17 cellular contexts compared by ENCODE assay signal in genomic region chr21:45348591-45349327, GRCh38. TPM values are rescaled to one million over a fixed set of nuclear protein-coding genes. Genes with fewer than 3 reads are reported as not detected.
DNase-seq lines count a peak whose midpoint lies in the region; ATAC-seq and TF ChIP-seq lines count a peak whose summit lies in the region.
"Had no signal": no experiment of that assay in that cellular context is flagged by ENCODE, and none has a peak within 500 bp of the region (broad histone marks: within the 10 kb centered on the region; RNA-seq: fewer than 3 reads in every experiment).

No MANE protein-coding gene starts in this region.

- TF ChIP-seq CTCF in ascending aorta (IDR thresholded peaks at IDR 0.05) (no peak), upper lobe of right lung (IDR thresholded peaks at IDR 0.05) (no peak)

- 87% methylated on average over 18 of the region's 18 CpGs for WGBS in right cardiac atrium

- H3K4me1 ChIP-seq in ascending aorta = peaks cover 5 to 25% of the 10 kb centered on the region in 2 donors
- H3K4me1 ChIP-seq in right cardiac atrium (ENCODE audit: control insufficient read depth, insufficient read depth, low read length) = peaks cover 17% of the 10 kb centered on the region
- H3K4me1 ChIP-seq in upper lobe of right lung = peaks cover 13% of the 10 kb centered on the region

- H3K27me3 ChIP-seq in ascending aorta (no peaks in the 10 kb centered on the region), right cardiac atrium (ENCODE audit: control insufficient read depth, insufficient read depth) (no peaks in the 10 kb centered on the region), upper lobe of right lung (no peaks in the 10 kb centered on the region)

- H3K36me3 ChIP-seq in ascending aorta (no peaks in the 10 kb centered on the region), upper lobe of right lung (no peaks in the 10 kb centered on the region)
- H3K36me3 ChIP-seq: MG63 had no signal

- DNase-seq in ascending aorta (ENCODE audit: low spot score in 2 of 2) (no peak), right cardiac atrium (peak; percentile 11 to 55 (median 48)), retina (peak; percentile 24), upper lobe of right lung (no peak), NCI-H2081 treated with DMSO at 0.1 percent for 48 hours (lab: John Stamatoyannopoulos, UW) (no peak)
- DNase-seq: activated CD4-positive, alpha-beta T cell treated with anti-CD3 and anti-CD28 coated beads for 4 hours; activated effector memory CD4-positive, alpha-beta T cell treated with Interleukin-2 at 50 U/mL for 16 hours; amniotic stem cell; foreskin melanocyte; MG63; NCI-H446 treated with DMSO at 0.1 percent for 48 hours; SIG-M5; stimulated activated CD4-positive, alpha-beta T cell treated with anti-CD3 and anti-CD28 coated beads, Interleukin-15, amount 100 ng/mL, for 24 hours; stimulated activated naive CD4-positive, alpha-beta T cell; T-helper 9 cell had no signal

- peak in 1 of 2 donors; percentile 5 for ATAC-seq in right cardiac atrium
- no peak for ATAC-seq in upper lobe of right lung
- ATAC-seq in GM19467 (IDR thresholded peaks at IDR 0.05; ENCODE audit: unreplicated experiment) = no peak
- ATAC-seq in GM21529 (IDR thresholded peaks at IDR 0.05; ENCODE audit: unreplicated experiment) = no peak

- no peak overlapping the region for H3K4me3 ChIP-seq in ascending aorta
- no peak overlapping the region for H3K4me3 ChIP-seq in right cardiac atrium (ENCODE audit: low read length)
- no peak overlapping the region for H3K4me3 ChIP-seq in upper lobe of right lung
- H3K4me3 ChIP-seq: MG63 had no signal

- H3K9me3 ChIP-seq in ascending aorta (no peaks in the 10 kb centered on the region), right cardiac atrium (ENCODE audit: control insufficient read depth, low read length) (no peaks in the 10 kb centered on the region), upper lobe of right lung (no peaks in the 10 kb centered on the region)
- H3K9me3 ChIP-seq: MG63 had no signal

- H3K27ac ChIP-seq in ascending aorta = peak overlapping the region; percentile 70 to 74
- H3K27ac ChIP-seq in right cardiac atrium (ENCODE audit: low read length) = peak overlapping the region; percentile 21
- peak overlapping the region; percentile 42 for H3K27ac ChIP-seq in upper lobe of right lung

- intact Hi-C loops in ascending aorta (cut with DNase I) (loop anchor here (2.0 kb wide), 1 partner anchor 26 kb away; no protein-coding TSS in a partner anchor), right cardiac atrium (cut with DNase I) (no loop called here), upper lobe of right lung (cut with DNase I) (no loop called here)

RNA-seq across cellular contexts. Expression of gene COL18A1, which starts 56.2 kb away (rescaled TPM):
- total RNA-seq in ascending aorta (699 TPM), right cardiac atrium (100 to 1,000 TPM in 1 of 4 donors, 10 to 100 TPM in 3; 63.5 to 134 (median 84.6) TPM), upper lobe of right lung (60.4 TPM)
- 52.3 TPM for polyA plus RNA-seq in right cardiac atrium

Comparison
In these comparisons a context has a peak if more than half of its experiments do, and no peak if none do; other contexts are left out.
1. DNase-seq: peak in right cardiac atrium (3 of 3) and retina (single experiment); none in ascending aorta (0 of 2), upper lobe of right lung (single experiment) and NCI-H2081 treated with DMSO at 0.1 percent for 48 hours (single experiment).
2. H3K27ac ChIP-seq: peak in every context shown above with its lines; median percentile 72 in ascending aorta; 42 in upper lobe of right lung; 21 in right cardiac atrium.